Comparison of ENCODE assay signal across 12 cellular contexts in the genomic region with DNA sequence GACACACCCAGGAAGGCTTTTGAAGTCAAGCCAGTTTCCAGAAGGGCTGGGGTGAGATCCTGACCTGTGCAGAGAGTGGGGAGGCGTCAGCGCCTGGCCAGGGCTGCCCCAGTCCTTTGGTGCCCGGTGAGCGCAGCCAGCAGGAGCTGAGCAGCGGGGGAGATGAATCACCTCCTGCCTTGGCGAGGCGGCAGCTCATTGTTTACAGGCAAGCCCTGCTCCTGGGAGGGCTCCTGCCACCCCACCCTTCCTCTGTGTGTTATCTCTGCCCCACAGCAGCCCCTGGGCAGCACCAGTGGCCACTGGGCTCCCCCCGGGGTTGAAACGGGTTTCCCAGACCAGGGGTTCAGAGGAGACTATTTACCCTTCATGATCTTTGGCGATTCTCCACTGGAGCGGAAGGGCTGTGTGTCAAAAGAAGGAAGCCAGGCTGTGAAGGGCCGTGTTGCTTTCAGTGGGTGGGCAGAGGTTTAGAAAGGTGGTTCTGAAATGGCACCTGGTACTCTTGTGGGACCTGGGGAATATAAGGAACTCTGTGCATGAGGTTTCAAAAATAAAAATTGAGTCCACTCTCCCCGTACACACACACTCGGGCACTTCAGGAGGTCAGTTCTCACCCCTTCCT. TPM values are rescaled to one million over a fixed set of nuclear protein-coding genes. Genes with fewer than 3 reads are reported as not detected.
DNase-seq lines count a peak whose midpoint lies in the region; ATAC-seq and TF ChIP-seq lines count a peak whose summit lies in the region.
"Had no signal": no experiment of that assay in that cellular context is flagged by ENCODE, and none has a peak within 500 bp of the region (broad histone marks: within the 10 kb centered on the region; RNA-seq: fewer than 3 reads in every experiment).

No MANE protein-coding gene starts in this region.

- peak; percentile 77 for DNase-seq in 8988T
- DNase-seq in RPMI7951 (ENCODE audit: low read depth) = peak; percentile 69
- DNase-seq in endothelial cell (ENCODE audit: low spot score) = no peak
- DNase-seq in T-helper 2 cell treated with Interferon-gamma antibody and Interleukin-4, amounts not matched to agents 5 μg/mL and 100 μg/mL, for 36 hours (ENCODE audit: low spot score) = no peak
- no peak for DNase-seq in activated gamma-delta T cell treated with Interleukin-2 at 50 U/mL for 16 hours
- DNase-seq in NCI-H146 treated with DMSO at 0.1 percent for 48 hours (lab: John Stamatoyannopoulos, UW; ENCODE audit: unreplicated experiment) = no peak
- DNase-seq: activated T-cell treated with anti-CD3 and anti-CD28 coated beads, Interleukin-2, amount 50 U/mL, for 72 hours; foreskin melanocyte; stimulated activated naive CD4-positive, alpha-beta T cell had no signal

- H3K4me1 ChIP-seq in mesodermal cell (ENCODE audit: control insufficient read depth, insufficient read depth, low read length, poor library complexity, severe bottlenecking) = peaks cover 11% of the 10 kb centered on the region

- no peaks in the 10 kb centered on the region for H3K9me3 ChIP-seq in mesodermal cell (ENCODE audit: control insufficient read depth, low read length)
- H3K9me3 ChIP-seq: ovary had no signal

- H3K36me3 Mint-ChIP-seq in endothelial cell (ENCODE audit: low read depth, unreplicated experiment) = peaks cover 39% of the 10 kb centered on the region
- peaks cover 23% of the 10 kb centered on the region for H3K36me3 Mint-ChIP-seq in T-helper 2 cell treated with Interferon-gamma antibody and Interleukin-4, amounts not matched to agents 5 μg/mL and 100 μg/mL, for 36 hours (ENCODE audit: low read depth)

- no peaks in the 10 kb centered on the region for H3K4me1 Mint-ChIP-seq in endothelial cell (ENCODE audit: unreplicated experiment)
- no peaks in the 10 kb centered on the region for H3K4me1 Mint-ChIP-seq in T-helper 2 cell treated with Interferon-gamma antibody and Interleukin-4, amounts not matched to agents 5 μg/mL and 100 μg/mL, for 36 hours (ENCODE audit: low read depth)

- TF ChIP-seq CTCF in endothelial cell (IDR thresholded peaks at IDR 0.05; ENCODE audit: unreplicated experiment) = no peak

- no peak for ATAC-seq in GM21576 (IDR thresholded peaks at IDR 0.05; ENCODE audit: unreplicated experiment)
- ATAC-seq: activated T-cell treated with anti-CD3 and anti-CD28 coated beads, Interleukin-2, amount 50 U/mL, for 72 hours had no signal

- peak overlapping the region; percentile 54 for H3K27ac Mint-ChIP-seq in endothelial cell (ENCODE audit: unreplicated experiment)
- no peak overlapping the region for H3K27ac Mint-ChIP-seq in T-helper 2 cell treated with Interferon-gamma antibody and Interleukin-4, amounts not matched to agents 5 μg/mL and 100 μg/mL, for 36 hours
- H3K27ac Mint-ChIP-seq: activated T-cell treated with anti-CD3 and anti-CD28 coated beads, Interleukin-2, amount 50 U/mL, for 72 hours had no signal

- H3K27me3 Mint-ChIP-seq in endothelial cell (ENCODE audit: unreplicated experiment) = peaks cover 4% of the 10 kb centered on the region
- no peaks in the 10 kb centered on the region for H3K27me3 Mint-ChIP-seq in T-helper 2 cell treated with Interferon-gamma antibody and Interleukin-4, amounts not matched to agents 5 μg/mL and 100 μg/mL, for 36 hours (ENCODE audit: low read depth)

- H3K36me3 ChIP-seq in mesodermal cell (ENCODE audit: control insufficient read depth, insufficient read depth, low read length) = peaks cover 62% of the 10 kb centered on the region
- H3K36me3 ChIP-seq: ovary had no signal

- WGBS in mesodermal cell (ENCODE audit: insufficient coverage in 2 of 2), 2 experiments = 94 to 98% methylated on average over 9 to 12 of the region's 14 CpGs

- H3K27ac ChIP-seq in mesodermal cell (ENCODE audit: low read depth, low read length, severe bottlenecking) = peak overlapping the region; percentile 3
- H3K27ac ChIP-seq: ovary had no signal

- peak overlapping the region; percentile 76 for H3K4me3 Mint-ChIP-seq in endothelial cell (ENCODE audit: unreplicated experiment)
- no peak overlapping the region for H3K4me3 Mint-ChIP-seq in T-helper 2 cell treated with Interferon-gamma antibody and Interleukin-4, amounts not matched to agents 5 μg/mL and 100 μg/mL, for 36 hours
- H3K4me3 Mint-ChIP-seq: activated T-cell treated with anti-CD3 and anti-CD28 coated beads, Interleukin-2, amount 50 U/mL, for 72 hours had no signal

- H3K9me3 Mint-ChIP-seq in endothelial cell (ENCODE audit: unreplicated experiment) = no peaks in the 10 kb centered on the region
- H3K9me3 Mint-ChIP-seq in T-helper 2 cell treated with Interferon-gamma antibody and Interleukin-4, amounts not matched to agents 5 μg/mL and 100 μg/mL, for 36 hours = no peaks in the 10 kb centered on the region
- H3K9me3 Mint-ChIP-seq: activated T-cell treated with anti-CD3 and anti-CD28 coated beads, Interleukin-2, amount 50 U/mL, for 72 hours had no signal

- no peak overlapping the region for H3K4me3 ChIP-seq in mesodermal cell (ENCODE audit: extremely low read depth, insufficient read depth, low read length, poor library complexity, severe bottlenecking)
- H3K4me3 ChIP-seq: ovary had no signal

RNA-seq across cellular contexts. Expression of a gene that starts 14.1 kb away (rescaled TPM):
- total RNA-seq in RPMI7951 (2014; rRNA removed; shearing (Covaris generic)) = 0.36 and 0.39 TPM in 2 replicates
- 0.54 TPM for total RNA-seq in endothelial cell (ENCODE audit: unreplicated experiment)
- 1.8 TPM for polyA plus RNA-seq in mesodermal cell (2013, experiment 1 of 2)
- polyA plus RNA-seq in mesodermal cell (2013, experiment 2 of 2) = 1.4 TPM

RNA-seq across cellular contexts. Expression of a gene that starts 40.1 kb away (rescaled TPM):
- 68.9 and 81.3 TPM in 2 replicates for total RNA-seq in RPMI7951 (2014; rRNA removed; shearing (Covaris generic))
- 125 TPM for total RNA-seq in endothelial cell (ENCODE audit: unreplicated experiment)
- polyA plus RNA-seq in mesodermal cell (2013, experiment 1 of 2) = 95.8 TPM
- polyA plus RNA-seq in mesodermal cell (2013, experiment 2 of 2) = 91.9 TPM

RNA-seq across cellular contexts. Expression of a gene that starts 40.3 kb away (rescaled TPM):
- 6.0 and 9.6 TPM in 2 replicates for total RNA-seq in RPMI7951 (2014; rRNA removed; shearing (Covaris generic))
- total RNA-seq in endothelial cell (ENCODE audit: unreplicated experiment) = 40.2 TPM
- polyA plus RNA-seq in mesodermal cell (2013, experiment 1 of 2) = 31.4 TPM
- polyA plus RNA-seq in mesodermal cell (2013, experiment 2 of 2) = 27.7 TPM

RNA-seq across cellular contexts. Expression of a gene that starts 57.8 kb away (rescaled TPM):
- 37.0 and 44.2 TPM in 2 replicates for total RNA-seq in RPMI7951 (2014; rRNA removed; shearing (Covaris generic))
- 18.0 TPM for total RNA-seq in endothelial cell (ENCODE audit: unreplicated experiment)
- polyA plus RNA-seq in mesodermal cell (2013, experiment 1 of 2) = 36.5 TPM
- 33.3 TPM for polyA plus RNA-seq in mesodermal cell (2013, experiment 2 of 2)

Comparison
In these comparisons a context has a peak if more than half of its experiments do, and no peak if none do; other contexts are left out.
1. DNase-seq: peak in 8988T (single experiment) and RPMI7951 (single experiment); none in endothelial cell (single experiment), T-helper 2 cell treated with Interferon-gamma antibody and Interleukin-4, amounts not matched to agents 5 μg/mL and 100 μg/mL, for 36 hours (single experiment), activated gamma-delta T cell treated with Interleukin-2 at 50 U/mL for 16 hours (single experiment) and NCI-H146 treated with DMSO at 0.1 percent for 48 hours (single experiment).